ENCODE assay signal across 8 cellular contexts in the genomic region with DNA sequence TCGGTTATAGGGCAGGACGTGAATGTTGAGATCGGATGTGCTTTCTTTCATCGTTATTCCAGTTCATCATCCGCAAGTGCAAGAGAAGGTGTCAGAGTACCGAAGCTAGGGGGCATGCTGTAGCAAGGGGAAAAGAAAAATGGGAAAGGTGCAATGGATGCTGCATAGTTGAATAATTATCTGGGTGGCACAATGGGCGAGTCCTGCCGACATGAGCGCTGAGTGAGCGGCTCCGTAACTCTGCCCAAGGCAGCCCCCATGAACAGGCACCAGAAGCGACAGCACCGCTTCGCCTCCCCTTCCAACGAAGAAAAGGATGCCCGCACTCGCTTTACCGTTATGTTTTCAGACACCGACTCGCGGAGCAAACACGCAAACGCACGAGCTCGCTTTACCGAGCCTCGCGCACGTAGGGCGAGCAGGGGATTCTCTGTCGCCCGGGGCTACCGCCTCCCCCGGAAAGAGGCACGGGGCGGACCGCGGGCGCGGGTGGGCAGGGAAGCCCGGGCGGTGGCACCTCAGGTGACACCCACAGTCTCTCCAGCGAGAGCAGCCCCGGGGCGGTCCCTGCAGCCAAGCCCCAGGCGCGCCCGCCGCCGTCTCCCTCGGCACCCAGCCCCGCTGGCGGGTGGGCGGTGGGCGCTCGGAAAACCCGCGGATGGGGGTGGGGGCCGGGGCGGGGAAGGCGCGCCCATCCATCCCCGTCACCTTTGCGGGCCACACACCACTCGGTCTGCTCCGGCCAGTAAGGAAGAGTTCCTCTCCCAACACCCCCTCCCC. TPM values are rescaled to one million over a fixed set of nuclear protein-coding genes. Genes with fewer than 3 reads are reported as not detected.
DNase-seq lines count a peak whose midpoint lies in the region; ATAC-seq and TF ChIP-seq lines count a peak whose summit lies in the region.

No MANE protein-coding gene starts in this region.

- H2AFZ ChIP-seq in PC-9 = peak overlapping the region; percentile 97

- peaks cover 3% of the 10 kb centered on the region; the same call in 1 of the 2 replicates for H3F3A ChIP-seq in PC-9 (ENCODE audit: insufficient read depth, low read depth)

- H3K27me3 Mint-ChIP-seq in activated T-cell treated with anti-CD3 and anti-CD28 coated beads, Interleukin-2, amount 50 U/mL, for 72 hours (ENCODE audit: low read depth) = peaks cover 15% of the 10 kb centered on the region

- in situ Hi-C loops in KBM-7 (cut with MboI; ENCODE audit: low pct_unique_long_range_greater_than_20kb, low sequenced_read_pairs) = no loop called here

- H3K36me3 ChIP-seq in PC-9 (ENCODE audit: low read depth) (no peaks in the 10 kb centered on the region; the same call in 1 of the 2 replicates), esophagus squamous epithelium (no peaks in the 10 kb centered on the region), muscle layer of duodenum (ENCODE audit: control insufficient read depth in 1 of 2, insufficient read depth in 2 of 2, low read length in 2 of 2) (peaks cover 0 to 3% of the 10 kb centered on the region in 2 donors)

- intact Hi-C loops in PC-9 (cut with micrococcal nuclease; ENCODE audit: unreplicated experiment) = loop anchor here (5.0 kb wide), 1 partner anchor 213 kb away; no protein-coding TSS in a partner anchor
- intact Hi-C loops in esophagus squamous epithelium (cut with DNase I) = no loop called here

- no peaks in the 10 kb centered on the region for H3K9me3 Mint-ChIP-seq in activated T-cell treated with anti-CD3 and anti-CD28 coated beads, Interleukin-2, amount 50 U/mL, for 72 hours

- H3K4me1 ChIP-seq in PC-9 (replicated peaks; ENCODE audit: insufficient read depth) (peaks cover 33% of the 10 kb centered on the region), esophagus squamous epithelium (peaks cover 24 to 48% (median 27%) of the 10 kb centered on the region in 3 donors), muscle layer of duodenum (ENCODE audit: control insufficient read depth in 1 of 2, insufficient read depth in 2 of 2, low read length in 2 of 2) (peaks cover 23 to 27% of the 10 kb centered on the region in 2 donors)

- H3K4me3 Mint-ChIP-seq in activated T-cell treated with anti-CD3 and anti-CD28 coated beads, Interleukin-2, amount 50 U/mL, for 72 hours = peak overlapping the region; percentile 72 to 95

- 1% methylated on average over 13 to 17 of the region's 66 CpGs for WGBS in esophagus squamous epithelium, 2 donors

- H3K9me2 ChIP-seq in PC-9 (ENCODE audit: insufficient read depth) = no peaks in the 10 kb centered on the region

- peak overlapping the region; percentile 72 for H3K4me3 ChIP-seq in PC-9
- H3K4me3 ChIP-seq in esophagus squamous epithelium = peak overlapping the region; percentile 72 to 84 (median 82)
- H3K4me3 ChIP-seq in muscle layer of duodenum (ENCODE audit: low read depth in 1 of 2, low read length in 2 of 2) = peak overlapping the region; percentile 73 to 99

- CTCF ChIA-PET in PC-9 (lab: Charles Lee) = interaction anchor here (0.6 kb wide), 1 partner anchor 1084 kb away, joined by 3 read pairs; the partner anchor contains the start of gene SESN1

- H3K9me3 ChIP-seq in PC-9 (ENCODE audit: insufficient read depth, low read depth) = no peaks in the 10 kb centered on the region
- H3K9me3 ChIP-seq in esophagus squamous epithelium = no peaks in the 10 kb centered on the region
- no peaks in the 10 kb centered on the region for H3K9me3 ChIP-seq in muscle layer of duodenum (ENCODE audit: control insufficient read depth in 1 of 2, low read length in 2 of 2)

- ATAC-seq in GM19351 (IDR thresholded peaks at IDR 0.05; ENCODE audit: unreplicated experiment) = peak; percentile 25
- peak; percentile 59 to 67 for ATAC-seq in activated T-cell treated with anti-CD3 and anti-CD28 coated beads, Interleukin-2, amount 50 U/mL, for 72 hours (replicated peaks in 1 of 2)

- TF ChIP-seq CTCF in PC-9 (conservative IDR thresholded peaks at IDR 0.05) (peak; percentile 63), esophagus squamous epithelium (IDR thresholded peaks at IDR 0.05) (peak in 5 of 6 experiments; percentile 53 to 73 (median 60))

- H4K20me1 ChIP-seq in PC-9 (ENCODE audit: insufficient read depth) = peaks cover 19% of the 10 kb centered on the region

- peak overlapping the region; percentile 85 for H3K4me2 ChIP-seq in PC-9

- DNase-seq in AG08396 (ENCODE audit: low spot score) (peak; percentile 45), KBM-7 (peak; percentile 74), PC-9 (peak; percentile 37 to 63), esophagus squamous epithelium (lab: John Stamatoyannopoulos, UW) (no peak)
- DNase-seq in activated T-cell treated with anti-CD3 and anti-CD28 coated beads, Interleukin-2, amount 50 U/mL, for 72 hours = peak; percentile 64 to 77
- peak; percentile 43 to 73 for DNase-seq in stimulated activated CD8-positive, alpha-beta memory T cell treated with anti-CD3 and anti-CD28 coated beads, Interleukin-7, amount 100 ng/mL, for 4 hours (ENCODE audit: low read depth in 2 of 2)

- POLR2A ChIA-PET in PC-9 (lab: Charles Lee; ENCODE audit: unreplicated experiment) = no interaction called here

- H3K27ac ChIP-seq in PC-9 (no peak overlapping the region), esophagus squamous epithelium (peak overlapping the region; percentile 80 to 92 (median 90)), muscle layer of duodenum (ENCODE audit: low read length) (no peak overlapping the region)

- H3K27ac Mint-ChIP-seq in activated T-cell treated with anti-CD3 and anti-CD28 coated beads, Interleukin-2, amount 50 U/mL, for 72 hours = peak overlapping the region; percentile 80

- H3K36me3 Mint-ChIP-seq in activated T-cell treated with anti-CD3 and anti-CD28 coated beads, Interleukin-2, amount 50 U/mL, for 72 hours (ENCODE audit: insufficient read depth in 2 of 2) = peaks cover 0 to 3% of the 10 kb centered on the region in 2 donors

- TSS peak; percentile 43 for BruUV-seq in PC-9 (replicated peaks; lab: Mats Ljungman, UMichigan)

- H3K4me1 Mint-ChIP-seq in activated T-cell treated with anti-CD3 and anti-CD28 coated beads, Interleukin-2, amount 50 U/mL, for 72 hours (ENCODE audit: low read depth) = peaks cover 6% of the 10 kb centered on the region

- H3K79me2 ChIP-seq in PC-9 (ENCODE audit: low read depth) = peaks cover 60% of the 10 kb centered on the region

- TF ChIP-seq POLR2A in esophagus squamous epithelium (IDR thresholded peaks at IDR 0.05) = no peak

- H3K27me3 ChIP-seq in PC-9 (ENCODE audit: insufficient read depth, low read depth) (no peaks in the 10 kb centered on the region), esophagus squamous epithelium (no peaks in the 10 kb centered on the region), muscle layer of duodenum (ENCODE audit: low read depth, low read length) (no peaks in the 10 kb centered on the region)

RNA-seq across cellular contexts. Expression of gene WASF1, which starts 0.7 kb away (rescaled TPM):
- total RNA-seq in PC-9 (2021) (14.8 and 17.0 TPM in 2 replicates), esophagus squamous epithelium (10 to 100 TPM; 10.7 to 20.9 (median 16.3) TPM)
- total RNA-seq in activated T-cell treated with anti-CD3 and anti-CD28 coated beads, Interleukin-2, amount 50 U/mL, for 72 hours = 1 to 10 TPM; 2.6 to 3.3 TPM

RNA-seq across cellular contexts. Expression of gene CDC40, which starts 1.4 kb away (rescaled TPM):
- 18.3 and 19.0 TPM in 2 replicates for total RNA-seq in PC-9 (2021)
- total RNA-seq in activated T-cell treated with anti-CD3 and anti-CD28 coated beads, Interleukin-2, amount 50 U/mL, for 72 hours = 10 to 100 TPM; 26.6 to 38.3 TPM
- 10 to 100 TPM in 3 of 4 donors, 1 to 10 TPM in 1; 6.9 to 19.3 (median 16.6) TPM for total RNA-seq in esophagus squamous epithelium

Comparison
In these comparisons a context has a peak if more than half of its experiments do, and no peak if none do; other contexts are left out.
1. H3K27ac ChIP-seq: peak in esophagus squamous epithelium (4 of 4); none in PC-9 (single experiment) and muscle layer of duodenum (single experiment).
2. Peak in every context shown above with its lines, with median percentiles within 50 percentile points of each other: H3K4me3 ChIP-seq.